In genomic region chr14:100711117-100711462, GRCh38 we compare ENCODE assay signal across 18 cellular contexts. TPM values are rescaled to one million over a fixed set of nuclear protein-coding genes. Genes with fewer than 3 reads are reported as not detected.
DNase-seq lines count a peak whose midpoint lies in the region; ATAC-seq, FAIRE-seq and TF ChIP-seq lines count a peak whose summit lies in the region.
"Had no signal": no experiment of that assay in that cellular context is flagged by ENCODE, and none has a peak within 500 bp of the region (broad histone marks: within the 10 kb centered on the region; RNA-seq: fewer than 3 reads in every experiment).

No MANE protein-coding gene starts in this region.

- 0 out of 2 replicates have a peak overlapping the region, but pooled peaks have one; percentile 80 for H2BK20ac ChIP-seq in H1 (ENCODE audit: low read length)

- H4K20me1 ChIP-seq in SK-N-SH (ENCODE audit: insufficient read depth) (no peaks in the 10 kb centered on the region), H1 (replicated peaks in 1 of 2; ENCODE audit: control insufficient read depth in 1 of 2, insufficient read depth in 2 of 2, low read length in 2 of 2) (peaks cover 0 to 4% of the 10 kb centered on the region in 2 experiments), neural progenitor cell (ENCODE audit: low read depth) (no peaks in the 10 kb centered on the region)

- H3K4ac ChIP-seq in H1 (replicated peaks; ENCODE audit: insufficient read length, low read depth, low read length), result no peak overlapping the region

- H3K56ac ChIP-seq in H1 (replicated peaks; ENCODE audit: insufficient read length, low read depth, low read length), result no peak overlapping the region

- no peaks in the 10 kb centered on the region for H3K79me1 ChIP-seq in H1 (ENCODE audit: low read depth, low read length)

- no peak overlapping the region for H2AK5ac ChIP-seq in H1 (ENCODE audit: low read depth, low read length)

- H3K36me3 ChIP-seq in SK-N-SH (replicated peaks in 1 of 2; ENCODE audit: control insufficient read depth in 1 of 2, insufficient read depth in 2 of 2, low read length in 1 of 2) (no peaks in the 10 kb centered on the region), H1 (ENCODE audit: control insufficient read depth in 2 of 4, insufficient read depth in 4 of 4, low read length in 3 of 4) (no peaks in the 10 kb centered on the region), neural progenitor cell (no peaks in the 10 kb centered on the region)
- H3K36me3 ChIP-seq: Peyer's patch had no signal

- H3K9me2 ChIP-seq in SK-N-SH, result no peaks in the 10 kb centered on the region

- peak overlapping the region; percentile 56; the same call in 1 of the 2 replicates for H3K18ac ChIP-seq in H1 (ENCODE audit: extremely low read depth, low read length)

- intact Hi-C loops in activated CD4-positive, alpha-beta T cell treated with anti-CD3 and anti-CD28 coated beads, Interleukin-2, amount 10 ng/mL, durations not matched to agents 24 days and 14 days (cut with micrococcal nuclease), result no loop called here

- H3K14ac ChIP-seq in H1 (ENCODE audit: insufficient read length), result no peak overlapping the region

- H2BK5ac ChIP-seq in H1 (ENCODE audit: low read depth, low read length), result peak overlapping the region; percentile 2; the same call in 1 of the 2 replicates

- peaks cover 46% of the 10 kb centered on the region for H3K4me1 Mint-ChIP-seq in neural progenitor cell
- H3K4me1 Mint-ChIP-seq in activated CD4-positive, alpha-beta T cell treated with anti-CD3 and anti-CD28 coated beads, Interleukin-2, amount 10 ng/mL, durations not matched to agents 24 days and 14 days, result no peaks in the 10 kb centered on the region
- peaks cover 25% of the 10 kb centered on the region for H3K4me1 Mint-ChIP-seq in endothelial cell (ENCODE audit: unreplicated experiment)

- POLR2A ChIA-PET in SK-N-SH (lab: Yijun Ruan, JAX), result interaction anchor here (1.1 to 1.8 kb wide), 3 partner anchors 17 to 23 kb away, joined by 4 to 8 read pairs (median 4); no protein-coding TSS in a partner anchor
- POLR2A ChIA-PET in H1 (lab: Charles Lee; ENCODE audit: partially characterized antibody), result no interaction called here

- H3K23me2 ChIP-seq in H1 (ENCODE audit: low read depth, low read length), result peaks cover 6% of the 10 kb centered on the region; the same call in 1 of the 2 replicates

- H3K23ac ChIP-seq in H1 (ENCODE audit: insufficient read length), result no peak overlapping the region

- H3K4me3 Mint-ChIP-seq in neural progenitor cell (peak overlapping the region; percentile 54), endothelial cell (ENCODE audit: unreplicated experiment) (no peak overlapping the region)
- H3K4me3 Mint-ChIP-seq in activated CD4-positive, alpha-beta T cell treated with anti-CD3 and anti-CD28 coated beads, Interleukin-2, amount 10 ng/mL, durations not matched to agents 24 days and 14 days, result no peak overlapping the region

- peak overlapping the region; percentile 63; the same call in 1 of the 2 replicates for H2BK15ac ChIP-seq in H1 (ENCODE audit: low read length)

- H3K9me3 ChIP-seq in SK-N-SH (no peaks in the 10 kb centered on the region), H1 (ENCODE audit: insufficient read depth in 2 of 2, low read depth in 1 of 2, low read length in 1 of 2) (no peaks in the 10 kb centered on the region), neural progenitor cell (ENCODE audit: low read depth) (peaks cover under 1% of the 10 kb centered on the region)
- H3K9me3 ChIP-seq: Peyer's patch had no signal

- no peak for TF ChIP-seq POLR2A in H1 (IDR thresholded peaks at IDR 0.05; ENCODE audit: control extremely low read depth in 1 of 2, low read depth in 2 of 2, low read length in 2 of 2)

- H3K79me2 ChIP-seq in SK-N-SH (ENCODE audit: insufficient read depth) (no peaks in the 10 kb centered on the region), H1 (ENCODE audit: control insufficient read depth in 1 of 2, insufficient read depth in 2 of 2, low read length in 2 of 2) (no peaks in the 10 kb centered on the region), neural progenitor cell (ENCODE audit: low read depth) (no peaks in the 10 kb centered on the region)

- H3K4me3 ChIP-seq in SK-N-SH (ENCODE audit: low read depth in 2 of 2, low read length in 1 of 2) (no peak overlapping the region), H1 (ENCODE audit: extremely low read depth in 1 of 4, insufficient read depth in 2 of 4, low read depth in 3 of 4, low read length in 4 of 4) (no peak overlapping the region), neural progenitor cell (no peak overlapping the region)
- H3K4me3 ChIP-seq: Peyer's patch had no signal

- H3K27ac ChIP-seq in SK-N-SH (ENCODE audit: low read depth in 2 of 2, low read length in 1 of 2), result peak overlapping the region in 1 of 2 experiments; percentile 45; a peak in 1 of 4 replicates
- no peak overlapping the region for H3K27ac ChIP-seq in H1 (ENCODE audit: low read depth, low read length)
- H3K27ac ChIP-seq in neural progenitor cell, result no peak overlapping the region
- H3K27ac ChIP-seq: Peyer's patch had no signal

- no peaks in the 10 kb centered on the region for H3F3A ChIP-seq in SK-N-SH (replicated peaks; ENCODE audit: insufficient read depth)
- H3F3A ChIP-seq in neural progenitor cell (ENCODE audit: low read depth), result peaks cover 45% of the 10 kb centered on the region

- CTCF ChIA-PET in SK-N-SH (lab: Yijun Ruan, JAX) (interaction anchor here (1.0 to 1.3 kb wide), 3 partner anchors 13 to 37 kb away, joined by 3 to 4 read pairs (median 3); no protein-coding TSS in a partner anchor), H1 (lab: Charles Lee; ENCODE audit: partially characterized antibody) (interaction anchor here (0.6 to 2.0 kb wide), 15 partner anchors 9 to 1444 kb away, joined by 3 to 9 read pairs (median 4); no protein-coding TSS in a partner anchor)

- no peak overlapping the region for H4K8ac ChIP-seq in H1 (ENCODE audit: extremely low read depth, insufficient read depth, low read length)

- H3K4me1 ChIP-seq in SK-N-SH (ENCODE audit: control insufficient read depth in 1 of 2, insufficient read depth in 2 of 2, low read depth in 1 of 2, low read length in 1 of 2) (peaks cover 0 to 61% of the 10 kb centered on the region in 2 experiments; a peak in 1 of 4 replicates), H1 (replicated peaks in 1 of 4; ENCODE audit: control insufficient read depth in 3 of 4, insufficient read depth in 4 of 4, low read length in 3 of 4) (peaks cover 0 to 18% (median 13%) of the 10 kb centered on the region in 4 experiments; a peak in 6 of 7 replicates), neural progenitor cell (peaks cover 38% of the 10 kb centered on the region)

- H3K36me3 Mint-ChIP-seq in neural progenitor cell (no peaks in the 10 kb centered on the region), endothelial cell (ENCODE audit: low read depth, unreplicated experiment) (peaks cover 11% of the 10 kb centered on the region)
- no peaks in the 10 kb centered on the region for H3K36me3 Mint-ChIP-seq in activated CD4-positive, alpha-beta T cell treated with anti-CD3 and anti-CD28 coated beads, Interleukin-2, amount 10 ng/mL, durations not matched to agents 24 days and 14 days (ENCODE audit: low read depth)

- H3K27me3 Mint-ChIP-seq in neural progenitor cell (ENCODE audit: insufficient read depth, low read depth), result peaks cover 35% of the 10 kb centered on the region
- H3K27me3 Mint-ChIP-seq in activated CD4-positive, alpha-beta T cell treated with anti-CD3 and anti-CD28 coated beads, Interleukin-2, amount 10 ng/mL, durations not matched to agents 24 days and 14 days, result peaks cover 8% of the 10 kb centered on the region
- peaks cover 23% of the 10 kb centered on the region for H3K27me3 Mint-ChIP-seq in endothelial cell (ENCODE audit: unreplicated experiment)

- no peak for ATAC-seq in SK-N-SH treated with all-trans-retinoic acid at 6 μM for 48 hours
- no peak for ATAC-seq in HG02938 (IDR thresholded peaks at IDR 0.05; ENCODE audit: unreplicated experiment)

- no peak for TF ChIP-seq RAD21 in SK-N-SH (IDR thresholded peaks at IDR 0.05; ENCODE audit: low read length)
- no peak for TF ChIP-seq RAD21 in H1 (IDR thresholded peaks at IDR 0.05 in 1 of 2, conservative IDR thresholded peaks at IDR 0.05 in 1 of 2; ENCODE audit: low read depth in 2 of 2, low read length in 2 of 2)

- H3K27ac Mint-ChIP-seq in neural progenitor cell, result peak overlapping the region; percentile 93
- H3K27ac Mint-ChIP-seq in activated CD4-positive, alpha-beta T cell treated with anti-CD3 and anti-CD28 coated beads, Interleukin-2, amount 10 ng/mL, durations not matched to agents 24 days and 14 days, result no peak overlapping the region
- no peak overlapping the region for H3K27ac Mint-ChIP-seq in endothelial cell (ENCODE audit: unreplicated experiment)

- WGBS in SK-N-SH (ENCODE audit: low lambda C conversion rate), result 38% methylated on average over 2 of the region's 8 CpGs
- WGBS in H1 (ENCODE audit: extremely low coverage in 1 of 2, insufficient coverage in 1 of 2, insufficient read length in 1 of 2, insufficient replicate concordance in 2 of 2, low coverage in 1 of 2, low lambda C conversion rate in 2 of 2, missing lambda C conversion rate in 1 of 2), 2 experiments, result 94% methylated on average over 2 of the region's 8 CpGs; no CpG with 5 or more reads in 1 of the 2 experiments

- TF ChIP-seq CTCF in SK-N-SH (IDR thresholded peaks at IDR 0.05) (no peak), H1 (IDR thresholded peaks at IDR 0.05; ENCODE audit: control extremely low read depth in 1 of 3, insufficient read depth in 1 of 3, low read depth in 1 of 3, low read length in 3 of 3) (no peak), neural progenitor cell (IDR thresholded peaks at IDR 0.05) (no peak), endothelial cell (IDR thresholded peaks at IDR 0.05; ENCODE audit: unreplicated experiment) (no peak)

- H4K5ac ChIP-seq in H1 (ENCODE audit: insufficient read length, low read depth, low read length), result no peak overlapping the region

- peak overlapping the region; percentile 40; the same call in 1 of the 2 replicates for H2BK12ac ChIP-seq in H1 (ENCODE audit: low read depth, low read length)

- no peak for TF ChIP-seq EP300 in SK-N-SH (IDR thresholded peaks at IDR 0.05; ENCODE audit: borderline replicate concordance in 1 of 2, low read depth in 1 of 2, low read length in 1 of 2)
- TF ChIP-seq EP300 in H1 (IDR thresholded peaks at IDR 0.05; ENCODE audit: borderline replicate concordance in 1 of 2, low read depth in 2 of 2, low read length in 2 of 2), result no peak

- H2BK120ac ChIP-seq in H1 (replicated peaks; ENCODE audit: low read depth, low read length), result no peak overlapping the region

- no peak for FAIRE-seq in H1 (lab: Jason Lieb, UNC)

- H4K91ac ChIP-seq in H1 (replicated peaks; ENCODE audit: insufficient read length, low read length), result peak overlapping the region; percentile 46

- H3K4me2 ChIP-seq in SK-N-SH, result no peak overlapping the region
- H3K4me2 ChIP-seq in H1 (ENCODE audit: insufficient read depth in 1 of 2, low read depth in 2 of 2, low read length in 2 of 2), result no peak overlapping the region
- no peak overlapping the region for H3K4me2 ChIP-seq in neural progenitor cell

- no peak overlapping the region for H2AFZ ChIP-seq in SK-N-SH (ENCODE audit: low read depth)
- no peak overlapping the region for H2AFZ ChIP-seq in H1 (ENCODE audit: low read length)
- H2AFZ ChIP-seq in neural progenitor cell (replicated peaks), result no peak overlapping the region

- DNase-seq in SK-N-SH (no peak), H1 (ENCODE audit: low read depth in 1 of 2, low spot score in 2 of 2) (no peak), neural progenitor cell (ENCODE audit: low spot score) (no peak), endothelial cell (ENCODE audit: low spot score) (no peak)
- DNase-seq in activated CD4-positive, alpha-beta T cell treated with anti-CD3 and anti-CD28 coated beads, Interleukin-2, amount 10 ng/mL, durations not matched to agents 24 days and 14 days, result no peak
- no peak for DNase-seq in activated effector memory CD4-positive, alpha-beta T cell treated with anti-CD3 and anti-CD28 coated beads, Interleukin-2, amount 50 U/mL, for 16 hours
- DNase-seq: 8988T, C1 segment of cervical spinal cord, COR-L47, HCEC 1CT, KG1, NCI-H1092, NCI-H2107, Peyer's patch, SHP77 treated with DMSO at 0.1 percent for 48 hours had no signal

- H3K9me3 Mint-ChIP-seq in neural progenitor cell, result peaks cover 3% of the 10 kb centered on the region
- H3K9me3 Mint-ChIP-seq in activated CD4-positive, alpha-beta T cell treated with anti-CD3 and anti-CD28 coated beads, Interleukin-2, amount 10 ng/mL, durations not matched to agents 24 days and 14 days, result no peaks in the 10 kb centered on the region
- H3K9me3 Mint-ChIP-seq in endothelial cell (ENCODE audit: unreplicated experiment), result no peaks in the 10 kb centered on the region

- H3K27me3 ChIP-seq in SK-N-SH (ENCODE audit: insufficient read depth) (no peaks in the 10 kb centered on the region), H1 (replicated peaks in 1 of 4; ENCODE audit: control insufficient read depth in 3 of 4, extremely low read depth in 1 of 4, insufficient read depth in 3 of 4, low read length in 3 of 4) (peaks cover 2 to 22% (median 14%) of the 10 kb centered on the region in 4 experiments), neural progenitor cell (peaks cover 10% of the 10 kb centered on the region)
- H3K27me3 ChIP-seq: Peyer's patch had no signal

- H3K9ac ChIP-seq in SK-N-SH (no peak overlapping the region), H1 (replicated peaks in 1 of 4; ENCODE audit: extremely low read depth in 1 of 4, low read depth in 3 of 4, low read length in 3 of 4) (no peak overlapping the region), neural progenitor cell (no peak overlapping the region)

RNA-seq across cellular contexts. Expression of gene DLK1, which starts 15.6 kb away (rescaled TPM):
- polyA plus RNA-seq in SK-N-SH (2012; rRNA removed), result 1.2 and 1.7 TPM in 2 replicates
- polyA plus RNA-seq in SK-N-SH (2012; cell fraction: cytosol; rRNA removed), result 1.7 and 2.8 TPM in 2 replicates
- 0.73 and 0.87 TPM in 2 replicates for polyA plus RNA-seq in SK-N-SH (2012; cell fraction: nucleus; rRNA removed)
- total RNA-seq in H1 (2021; fragmentation: NEBNext Ultra II Directional; extraction: Animal tissue kit (Norgen Biotek cat#: 25700)), result 0.42 and 1.3 TPM in 2 replicates
- 2.4 and 7.1 TPM in 2 replicates for polyA plus RNA-seq in H1 (2011; rRNA removed)
- 2.2 TPM for polyA plus RNA-seq in H1 (2011; cell fraction: cytosol; rRNA removed)
- 5.4 TPM for polyA plus RNA-seq in H1 (2011; cell fraction: nucleus; rRNA removed)
- polyA plus RNA-seq in H1 (2012, experiment 1 of 2), result 2.2 to 3.6 TPM (median 3.3 TPM) in 4 replicates
- polyA plus RNA-seq in H1 (2012, experiment 2 of 2), result 3.7 TPM
- 0.93 TPM for polyA plus RNA-seq in H1 (2013, experiment 1 of 2)
- 0.98 TPM for polyA plus RNA-seq in H1 (2013, experiment 2 of 2)
- 0.51 and 1.1 TPM in 2 replicates for polyA minus RNA-seq in H1 (2011; rRNA and poly(A)+ RNA removed)
- polyA minus RNA-seq in H1 (2011; cell fraction: cytosol; rRNA and poly(A)+ RNA removed), result 2.1 TPM
- polyA minus RNA-seq in H1 (2011; cell fraction: nucleus; rRNA and poly(A)+ RNA removed), result 0.80 TPM
- total RNA-seq in neural progenitor cell (ENCODE audit: low replicate concordance), result 312 and 1,018 TPM in 2 replicates
- not detected in 2 replicates for total RNA-seq in activated CD4-positive, alpha-beta T cell treated with anti-CD3 and anti-CD28 coated beads, Interleukin-2, amount 10 ng/mL, durations not matched to agents 24 days and 14 days
- total RNA-seq in endothelial cell (ENCODE audit: unreplicated experiment), result 1.3 TPM
- total RNA-seq: M059J, Peyer's patch had no signal

Comparison
In these comparisons a context has a peak if more than half of its experiments do, and no peak if none do; other contexts are left out.
1. RNA of gene DLK1, which starts 15.6 kb away (total RNA-seq): 312 to 1,018 TPM in neural progenitor cell; 0.42 to 1.3 TPM in H1, 1.3 TPM in endothelial cell (single experiment) and not detected in activated CD4-positive, alpha-beta T cell treated with anti-CD3 and anti-CD28 coated beads, Interleukin-2, amount 10 ng/mL, durations not matched to agents 24 days and 14 days; every median in the first group is over 100 times any median in the second.